8 cellular contexts compared by ENCODE assay signal in the genomic region with DNA sequence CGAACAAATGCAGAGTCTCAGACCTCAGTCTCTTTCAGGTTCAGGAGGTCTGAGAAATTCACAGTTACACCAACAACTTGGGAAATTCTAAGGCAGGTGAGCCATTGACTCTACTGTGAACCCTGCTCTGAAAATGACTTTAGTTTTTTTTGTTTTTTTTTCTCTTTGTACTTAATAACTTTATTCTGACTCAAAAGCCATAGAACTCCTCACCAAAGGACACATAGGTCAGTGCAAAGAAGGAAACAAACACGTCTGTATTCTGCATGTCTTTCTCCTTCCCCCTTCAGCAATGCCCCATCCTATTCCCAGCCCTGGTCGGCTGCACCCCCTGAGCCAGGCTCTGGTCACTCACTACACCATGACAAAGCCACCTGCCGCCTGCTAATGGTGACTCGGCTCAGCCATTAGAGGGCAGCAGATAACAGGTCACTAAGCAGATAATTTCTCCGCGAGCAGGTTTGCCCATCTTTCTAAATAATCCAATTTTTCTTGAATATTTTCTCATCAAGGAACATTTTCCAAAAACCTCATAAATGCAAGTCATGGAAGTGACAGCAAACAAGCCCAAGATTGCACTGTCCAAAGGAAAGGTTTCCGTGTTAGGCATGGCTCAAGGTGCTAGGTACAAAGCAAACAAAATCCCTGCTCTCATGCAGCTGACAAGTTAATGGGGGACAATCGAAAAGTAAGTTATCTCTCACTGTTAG. TPM values are rescaled to one million over a fixed set of nuclear protein-coding genes. Genes with fewer than 3 reads are reported as not detected.
DNase-seq lines count a peak whose midpoint lies in the region; ATAC-seq, FAIRE-seq and TF ChIP-seq lines count a peak whose summit lies in the region.

No MANE protein-coding gene starts in this region.

- POLR2A ChIA-PET in PC-3 (lab: Charles Lee; ENCODE audit: unreplicated experiment): no interaction called here

- in situ Hi-C loops in mammary epithelial cell (cut with MboI; ENCODE audit: low sequenced_read_pairs in 2 of 2): loop anchor here in 1 of 2 donors (25.0 kb wide), 1 partner anchor 700 kb away; no protein-coding TSS in a partner anchor

- no peak overlapping the region for H3K27ac ChIP-seq in HUES64 (ENCODE audit: low read depth, low read length)
- H3K27ac ChIP-seq in PC-3 (ENCODE audit: low read length): no peak overlapping the region
- no peak overlapping the region for H3K27ac ChIP-seq in mammary epithelial cell (ENCODE audit: insufficient read depth, low read depth, low read length)
- no peak overlapping the region for H3K27ac ChIP-seq in kidney (ENCODE audit: low read depth in 2 of 2, low read length in 2 of 2)

- no peak overlapping the region for H3K4me3 Mint-ChIP-seq in activated CD8-positive, alpha-beta memory T cell treated with anti-CD3 and anti-CD28 coated beads, Interleukin-2, amount 10 ng/mL, durations not matched to agents 7 days and 5 days
- no peak overlapping the region for H3K4me3 Mint-ChIP-seq in stimulated activated memory B cell treated with anti-CD40 and anti-IgM and Interleukin-4, amounts not matched to agents 10 μg/mL and 1 μg/mL and 100 μg/mL, for 72 hours

- no peaks in the 10 kb centered on the region for H3K9me3 Mint-ChIP-seq in activated CD8-positive, alpha-beta memory T cell treated with anti-CD3 and anti-CD28 coated beads, Interleukin-2, amount 10 ng/mL, durations not matched to agents 7 days and 5 days (ENCODE audit: low read depth)
- no peaks in the 10 kb centered on the region for H3K9me3 Mint-ChIP-seq in stimulated activated memory B cell treated with anti-CD40 and anti-IgM and Interleukin-4, amounts not matched to agents 10 μg/mL and 1 μg/mL and 100 μg/mL, for 72 hours

- CTCF ChIA-PET in activated CD8-positive, alpha-beta memory T cell treated with anti-CD3 and anti-CD28 coated beads, Interleukin-2, amount 10 ng/mL, durations not matched to agents 7 days and 5 days (lab: Charles Lee): interaction anchor here (0.6 to 2.7 kb wide), 8 partner anchors 11 to 296 kb away, joined by 3 to 11 read pairs (median 4); a partner anchor contains a TSS
- CTCF ChIA-PET in PC-3 (lab: Charles Lee): interaction anchor here (0.5 to 0.7 kb wide), 3 partner anchors 255 to 367 kb away, joined by 3 to 10 read pairs (median 9); no protein-coding TSS in a partner anchor
- CTCF ChIA-PET in mammary epithelial cell (lab: Charles Lee; ENCODE audit: low non-redundant PET): interaction anchor here (0.7 kb wide), 3 partner anchors 8 to 204 kb away, joined by 3 to 7 read pairs (median 4); no protein-coding TSS in a partner anchor

- H3K36me3 ChIP-seq in HUES64 (ENCODE audit: insufficient read depth, low read length) (peaks cover 9% of the 10 kb centered on the region; the same call in 1 of the 2 replicates), PC-3 (ENCODE audit: low read depth, low read length) (peaks cover 10% of the 10 kb centered on the region; the same call in 1 of the 2 replicates), mammary epithelial cell (ENCODE audit: insufficient read depth, low read length) (peaks cover 3% of the 10 kb centered on the region), kidney (ENCODE audit: control insufficient read depth in 1 of 2, insufficient read depth in 2 of 2, low read length in 2 of 2) (peaks cover 3 to 4% of the 10 kb centered on the region in 2 donors)

- BruUV-seq in PC-3 (replicated peaks; lab: Mats Ljungman, UMichigan) (no TSS peak), mammary epithelial cell (replicated peaks; lab: Mats Ljungman, UMichigan) (no TSS peak)

- intact Hi-C loops in PC-3 (cut with micrococcal nuclease) (loop anchor here (1.0 to 5.0 kb wide), 5 partner anchors 145 to 295 kb away; a partner anchor contains a TSS), mammary epithelial cell (cut with micrococcal nuclease) (loop anchor here (1.0 to 10.0 kb wide), 7 partner anchors 55 to 713 kb away; a partner anchor contains a TSS), kidney (cut with DNase I) (no loop called here)

- H4K20me1 ChIP-seq in PC-3 (ENCODE audit: low read length) (no peaks in the 10 kb centered on the region), mammary epithelial cell (ENCODE audit: insufficient read depth, low read length) (no peaks in the 10 kb centered on the region)

- H3K4me2 ChIP-seq in PC-3 (ENCODE audit: low read length): peak overlapping the region; percentile 37
- no peak overlapping the region for H3K4me2 ChIP-seq in mammary epithelial cell (ENCODE audit: insufficient read depth, low read depth, low read length)

- no peak overlapping the region for H3K9ac ChIP-seq in HUES64 (ENCODE audit: low read depth, low read length)
- no peak overlapping the region for H3K9ac ChIP-seq in PC-3 (ENCODE audit: low read length)
- no peak overlapping the region for H3K9ac ChIP-seq in mammary epithelial cell (ENCODE audit: insufficient read depth, low read length)
- peak overlapping the region in 1 of 2 donors; percentile 28 for H3K9ac ChIP-seq in kidney (ENCODE audit: low read length in 2 of 2)

- WGBS in HUES64: 24% methylated on average over 9 of the region's 9 CpGs
- WGBS in mammary epithelial cell (ENCODE audit: low coverage, missing lambda C conversion rate): 34% methylated on average over 9 of the region's 9 CpGs

- no peaks in the 10 kb centered on the region for H3K9me3 ChIP-seq in HUES64 (ENCODE audit: insufficient read depth, low read depth, low read length)
- no peaks in the 10 kb centered on the region for H3K9me3 ChIP-seq in PC-3 (ENCODE audit: low read length)
- H3K9me3 ChIP-seq in mammary epithelial cell (replicated peaks; ENCODE audit: insufficient read depth, low read length): no peaks in the 10 kb centered on the region
- H3K9me3 ChIP-seq in kidney (ENCODE audit: control insufficient read depth in 1 of 2, low read length in 2 of 2): no peaks in the 10 kb centered on the region

- H3K4me1 ChIP-seq in HUES64 (ENCODE audit: insufficient read depth, low read length) (no peaks in the 10 kb centered on the region), PC-3 (ENCODE audit: insufficient read depth, low read length) (peaks cover 7% of the 10 kb centered on the region; the same call in 1 of the 2 replicates), mammary epithelial cell (ENCODE audit: insufficient read depth, low read length) (peaks cover 12% of the 10 kb centered on the region), kidney (ENCODE audit: control insufficient read depth in 1 of 2, insufficient read depth in 1 of 2, low read depth in 1 of 2, low read length in 2 of 2) (peaks cover 0 to 2% of the 10 kb centered on the region in 2 donors)

- H3K27me3 ChIP-seq in HUES64 (ENCODE audit: insufficient read depth, low read length) (no peaks in the 10 kb centered on the region), PC-3 (ENCODE audit: low read length) (no peaks in the 10 kb centered on the region), mammary epithelial cell (ENCODE audit: insufficient read depth, low read length) (no peaks in the 10 kb centered on the region)

- ATAC-seq in activated CD8-positive, alpha-beta memory T cell treated with anti-CD3 and anti-CD28 coated beads, Interleukin-2, amount 10 ng/mL, durations not matched to agents 7 days and 5 days: peak; percentile 59
- ATAC-seq in GM21576 (IDR thresholded peaks at IDR 0.05; ENCODE audit: unreplicated experiment): peak; percentile 83
- ATAC-seq in PC-3: peak; percentile 90
- ATAC-seq in stimulated activated memory B cell treated with anti-CD40 and anti-IgM and Interleukin-4, amounts not matched to agents 10 μg/mL and 1 μg/mL and 100 μg/mL, for 72 hours: peak; percentile 66

- peaks cover 16% of the 10 kb centered on the region for H3K4me1 Mint-ChIP-seq in activated CD8-positive, alpha-beta memory T cell treated with anti-CD3 and anti-CD28 coated beads, Interleukin-2, amount 10 ng/mL, durations not matched to agents 7 days and 5 days
- peaks cover 20% of the 10 kb centered on the region for H3K4me1 Mint-ChIP-seq in stimulated activated memory B cell treated with anti-CD40 and anti-IgM and Interleukin-4, amounts not matched to agents 10 μg/mL and 1 μg/mL and 100 μg/mL, for 72 hours

- H2AFZ ChIP-seq in PC-3 (ENCODE audit: low read length) (no peak overlapping the region), mammary epithelial cell (ENCODE audit: low read depth, low read length) (no peak overlapping the region)

- H3F3A ChIP-seq in PC-3 (ENCODE audit: low read length, unreplicated experiment): no peaks in the 10 kb centered on the region

- peaks cover 2% of the 10 kb centered on the region for H3K27me3 Mint-ChIP-seq in activated CD8-positive, alpha-beta memory T cell treated with anti-CD3 and anti-CD28 coated beads, Interleukin-2, amount 10 ng/mL, durations not matched to agents 7 days and 5 days
- peaks cover 29% of the 10 kb centered on the region for H3K27me3 Mint-ChIP-seq in stimulated activated memory B cell treated with anti-CD40 and anti-IgM and Interleukin-4, amounts not matched to agents 10 μg/mL and 1 μg/mL and 100 μg/mL, for 72 hours

- no peaks in the 10 kb centered on the region for H3K36me3 Mint-ChIP-seq in activated CD8-positive, alpha-beta memory T cell treated with anti-CD3 and anti-CD28 coated beads, Interleukin-2, amount 10 ng/mL, durations not matched to agents 7 days and 5 days
- no peaks in the 10 kb centered on the region for H3K36me3 Mint-ChIP-seq in stimulated activated memory B cell treated with anti-CD40 and anti-IgM and Interleukin-4, amounts not matched to agents 10 μg/mL and 1 μg/mL and 100 μg/mL, for 72 hours

- no peak overlapping the region for H3K27ac Mint-ChIP-seq in activated CD8-positive, alpha-beta memory T cell treated with anti-CD3 and anti-CD28 coated beads, Interleukin-2, amount 10 ng/mL, durations not matched to agents 7 days and 5 days
- H3K27ac Mint-ChIP-seq in stimulated activated memory B cell treated with anti-CD40 and anti-IgM and Interleukin-4, amounts not matched to agents 10 μg/mL and 1 μg/mL and 100 μg/mL, for 72 hours: no peak overlapping the region

- dilution Hi-C loops in mammary epithelial cell (cut with HindIII; ENCODE audit: low sequenced_read_pairs): loop anchor here (25.0 kb wide), 1 partner anchor 250 kb away; a partner anchor contains a TSS

- H3K4me3 ChIP-seq in HUES64 (ENCODE audit: low read length) (peak overlapping the region; percentile 33), PC-3 (ENCODE audit: low read length) (no peak overlapping the region), mammary epithelial cell (replicated peaks in 1 of 3; ENCODE audit: insufficient read depth in 1 of 3, low read depth in 2 of 3, low read length in 3 of 3) (no peak overlapping the region), kidney (ENCODE audit: low read length in 2 of 2) (peak overlapping the region in 1 of 2 donors; percentile 46)

- FAIRE-seq in kidney (lab: Jason Lieb, UNC): peak; percentile 41

- H3K79me2 ChIP-seq in PC-3 (ENCODE audit: low read length) (no peaks in the 10 kb centered on the region), mammary epithelial cell (ENCODE audit: insufficient read depth, low read length) (no peaks in the 10 kb centered on the region)

- DNase-seq in activated CD8-positive, alpha-beta memory T cell treated with anti-CD3 and anti-CD28 coated beads, Interleukin-2, amount 10 ng/mL, durations not matched to agents 7 days and 5 days: peak; percentile 66
- DNase-seq in activated CD8-positive, alpha-beta memory T cell treated with anti-CD3 and anti-CD28 coated beads, Interleukin-2, amount 50 U/mL, for 48 hours: no peak
- DNase-seq in PC-3 (peak; percentile 84), mammary epithelial cell (peak; percentile 36), kidney (no peak)

- no peaks in the 10 kb centered on the region for H3K9me2 ChIP-seq in PC-3 (replicated peaks; ENCODE audit: low read length)

- TF ChIP-seq CTCF in PC-3 (conservative IDR thresholded peaks at IDR 0.05; ENCODE audit: low read depth, low read length) (peak; percentile 98), mammary epithelial cell (conservative IDR thresholded peaks at IDR 0.05 in 1 of 2, IDR thresholded peaks at IDR 0.05 in 1 of 2; ENCODE audit: extremely low read depth in 1 of 2, insufficient read depth in 1 of 2, low read depth in 1 of 2, low read length in 2 of 2) (peak; percentile 81 to 83), kidney (IDR thresholded peaks at IDR 0.05; ENCODE audit: borderline replicate concordance, extremely low read depth, insufficient read depth) (peak; percentile 83)

RNA-seq across cellular contexts. Expression of a gene that starts 37.7 kb away (rescaled TPM):
- not detected for total RNA-seq in activated CD8-positive, alpha-beta memory T cell treated with anti-CD3 and anti-CD28 coated beads, Interleukin-2, amount 10 ng/mL, durations not matched to agents 7 days and 5 days
- not detected for polyA plus RNA-seq in HUES64 (2013, experiment 1 of 2)
- not detected for polyA plus RNA-seq in HUES64 (2013, experiment 2 of 2)
- total RNA-seq in PC-3 (2014; rRNA removed) (0.23 and 0.40 TPM in 2 replicates), mammary epithelial cell (not detected), kidney (0.94 TPM)
- polyA plus RNA-seq in mammary epithelial cell (not detected), kidney (ENCODE audit: insufficient read depth, low read depth, low replicate concordance) (0.92 TPM)
- not detected for polyA minus RNA-seq in mammary epithelial cell

Comparison
In these comparisons a context has a peak if more than half of its experiments do, and no peak if none do; other contexts are left out.
1. DNase-seq: peak in activated CD8-positive, alpha-beta memory T cell treated with anti-CD3 and anti-CD28 coated beads, Interleukin-2, amount 10 ng/mL, durations not matched to agents 7 days and 5 days (single experiment), PC-3 (single experiment) and mammary epithelial cell (single experiment); none in activated CD8-positive, alpha-beta memory T cell treated with anti-CD3 and anti-CD28 coated beads, Interleukin-2, amount 50 U/mL, for 48 hours (single experiment) and kidney (single experiment).
2. Peak in every context shown above with its lines, with median percentiles within 50 percentile points of each other: ATAC-seq and CTCF ChIP-seq.